In the genomic region with DNA sequence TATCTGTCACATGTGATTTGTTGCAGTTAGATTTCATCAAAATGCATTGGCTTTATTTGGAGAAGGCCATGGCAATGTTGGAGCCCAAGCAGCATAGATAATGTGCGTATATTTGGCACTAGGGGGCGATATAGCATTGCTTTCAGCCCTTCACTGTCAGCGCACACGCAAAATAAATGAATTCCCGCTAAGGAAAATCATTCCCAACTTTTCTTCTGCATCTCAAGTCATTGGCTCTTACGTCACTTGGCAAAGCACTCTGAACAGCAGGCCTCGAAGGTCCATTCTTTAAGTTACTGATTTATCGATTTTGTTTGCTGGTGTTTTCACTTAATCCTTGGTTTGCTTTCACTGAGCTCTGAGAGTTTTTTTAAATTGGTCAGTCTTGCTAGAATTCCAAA, we compare ENCODE assay signal across 1 cellular context.
TF ChIP-seq lines count a peak whose summit lies in the region.

No MANE protein-coding gene starts in this region.

TF ChIP-seq in HepG2, 621 proteins besides CTCF, POLR2A, EP300 and RAD21 (continued from another document):
- TF ChIP-seq, protein P1, sequence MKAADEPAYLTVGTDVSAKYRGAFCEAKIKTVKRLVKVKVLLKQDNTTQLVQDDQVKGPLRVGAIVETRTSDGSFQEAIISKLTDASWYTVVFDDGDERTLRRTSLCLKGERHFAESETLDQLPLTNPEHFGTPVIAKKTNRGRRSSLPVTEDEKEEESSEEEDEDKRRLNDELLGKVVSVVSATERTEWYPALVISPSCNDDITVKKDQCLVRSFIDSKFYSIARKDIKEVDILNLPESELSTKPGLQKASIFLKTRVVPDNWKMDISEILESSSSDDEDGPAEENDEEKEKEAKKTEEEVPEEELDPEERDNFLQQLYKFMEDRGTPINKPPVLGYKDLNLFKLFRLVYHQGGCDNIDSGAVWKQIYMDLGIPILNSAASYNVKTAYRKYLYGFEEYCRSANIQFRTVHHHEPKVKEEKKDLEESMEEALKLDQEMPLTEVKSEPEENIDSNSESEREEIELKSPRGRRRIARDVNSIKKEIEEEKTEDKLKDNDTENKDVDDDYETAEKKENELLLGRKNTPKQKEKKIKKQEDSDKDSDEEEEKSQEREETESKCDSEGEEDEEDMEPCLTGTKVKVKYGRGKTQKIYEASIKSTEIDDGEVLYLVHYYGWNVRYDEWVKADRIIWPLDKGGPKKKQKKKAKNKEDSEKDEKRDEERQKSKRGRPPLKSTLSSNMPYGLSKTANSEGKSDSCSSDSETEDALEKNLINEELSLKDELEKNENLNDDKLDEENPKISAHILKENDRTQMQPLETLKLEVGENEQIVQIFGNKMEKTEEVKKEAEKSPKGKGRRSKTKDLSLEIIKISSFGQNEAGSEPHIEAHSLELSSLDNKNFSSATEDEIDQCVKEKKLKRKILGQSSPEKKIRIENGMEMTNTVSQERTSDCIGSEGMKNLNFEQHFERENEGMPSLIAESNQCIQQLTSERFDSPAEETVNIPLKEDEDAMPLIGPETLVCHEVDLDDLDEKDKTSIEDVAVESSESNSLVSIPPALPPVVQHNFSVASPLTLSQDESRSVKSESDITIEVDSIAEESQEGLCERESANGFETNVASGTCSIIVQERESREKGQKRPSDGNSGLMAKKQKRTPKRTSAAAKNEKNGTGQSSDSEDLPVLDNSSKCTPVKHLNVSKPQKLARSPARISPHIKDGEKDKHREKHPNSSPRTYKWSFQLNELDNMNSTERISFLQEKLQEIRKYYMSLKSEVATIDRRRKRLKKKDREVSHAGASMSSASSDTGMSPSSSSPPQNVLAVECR (CRISPR knock-in tag; IDR thresholded peaks at IDR 0.05; ENCODE audit: borderline replicate concordance), result no peak
- TF ChIP-seq ETV6 (CRISPR knock-in tag; conservative IDR thresholded peaks at IDR 0.05) (no peak), ZNF430 (CRISPR knock-in tag; IDR thresholded peaks at IDR 0.05) (no peak), ZNF777 (CRISPR knock-in tag; IDR thresholded peaks at IDR 0.05) (no peak), GABPA (IDR thresholded peaks at IDR 0.05; ENCODE audit: low read depth, low read length) (no peak), GABPA (CRISPR knock-in tag; IDR thresholded peaks at IDR 0.05; ENCODE audit: low read depth) (no peak), HNF4A (CRISPR knock-in tag; IDR thresholded peaks at IDR 0.05) (no peak), ZNF550 (CRISPR knock-in tag; IDR thresholded peaks at IDR 0.05; ENCODE audit: borderline replicate concordance) (no peak), CBX2 (IDR thresholded peaks at IDR 0.05; ENCODE audit: low read depth, low read length) (0 out of 2 replicates have a peak, but pooled peaks have one; percentile 65), CBX2 (CRISPR knock-in tag; IDR thresholded peaks at IDR 0.05; ENCODE audit: low read depth) (no peak), KDM5A (IDR thresholded peaks at IDR 0.05; ENCODE audit: borderline replicate concordance, low read length) (no peak), NFKB2 (CRISPR knock-in tag; IDR thresholded peaks at IDR 0.05; ENCODE audit: borderline replicate concordance) (no peak), STAG1 (CRISPR knock-in tag; IDR thresholded peaks at IDR 0.05) (peak; percentile 95), NBN (conservative IDR thresholded peaks at IDR 0.05) (no peak), NFATC3 (CRISPR knock-in tag; IDR thresholded peaks at IDR 0.05) (no peak), KMT2A (CRISPR knock-in tag; IDR thresholded peaks at IDR 0.05) (no peak)
- TF ChIP-seq, protein P2, sequence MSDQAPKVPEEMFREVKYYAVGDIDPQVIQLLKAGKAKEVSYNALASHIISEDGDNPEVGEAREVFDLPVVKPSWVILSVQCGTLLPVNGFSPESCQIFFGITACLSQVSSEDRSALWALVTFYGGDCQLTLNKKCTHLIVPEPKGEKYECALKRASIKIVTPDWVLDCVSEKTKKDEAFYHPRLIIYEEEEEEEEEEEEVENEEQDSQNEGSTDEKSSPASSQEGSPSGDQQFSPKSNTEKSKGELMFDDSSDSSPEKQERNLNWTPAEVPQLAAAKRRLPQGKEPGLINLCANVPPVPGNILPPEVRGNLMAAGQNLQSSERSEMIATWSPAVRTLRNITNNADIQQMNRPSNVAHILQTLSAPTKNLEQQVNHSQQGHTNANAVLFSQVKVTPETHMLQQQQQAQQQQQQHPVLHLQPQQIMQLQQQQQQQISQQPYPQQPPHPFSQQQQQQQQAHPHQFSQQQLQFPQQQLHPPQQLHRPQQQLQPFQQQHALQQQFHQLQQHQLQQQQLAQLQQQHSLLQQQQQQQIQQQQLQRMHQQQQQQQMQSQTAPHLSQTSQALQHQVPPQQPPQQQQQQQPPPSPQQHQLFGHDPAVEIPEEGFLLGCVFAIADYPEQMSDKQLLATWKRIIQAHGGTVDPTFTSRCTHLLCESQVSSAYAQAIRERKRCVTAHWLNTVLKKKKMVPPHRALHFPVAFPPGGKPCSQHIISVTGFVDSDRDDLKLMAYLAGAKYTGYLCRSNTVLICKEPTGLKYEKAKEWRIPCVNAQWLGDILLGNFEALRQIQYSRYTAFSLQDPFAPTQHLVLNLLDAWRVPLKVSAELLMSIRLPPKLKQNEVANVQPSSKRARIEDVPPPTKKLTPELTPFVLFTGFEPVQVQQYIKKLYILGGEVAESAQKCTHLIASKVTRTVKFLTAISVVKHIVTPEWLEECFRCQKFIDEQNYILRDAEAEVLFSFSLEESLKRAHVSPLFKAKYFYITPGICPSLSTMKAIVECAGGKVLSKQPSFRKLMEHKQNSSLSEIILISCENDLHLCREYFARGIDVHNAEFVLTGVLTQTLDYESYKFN (CRISPR knock-in tag; conservative IDR thresholded peaks at IDR 0.05), result no peak
- TF ChIP-seq, protein P3, sequence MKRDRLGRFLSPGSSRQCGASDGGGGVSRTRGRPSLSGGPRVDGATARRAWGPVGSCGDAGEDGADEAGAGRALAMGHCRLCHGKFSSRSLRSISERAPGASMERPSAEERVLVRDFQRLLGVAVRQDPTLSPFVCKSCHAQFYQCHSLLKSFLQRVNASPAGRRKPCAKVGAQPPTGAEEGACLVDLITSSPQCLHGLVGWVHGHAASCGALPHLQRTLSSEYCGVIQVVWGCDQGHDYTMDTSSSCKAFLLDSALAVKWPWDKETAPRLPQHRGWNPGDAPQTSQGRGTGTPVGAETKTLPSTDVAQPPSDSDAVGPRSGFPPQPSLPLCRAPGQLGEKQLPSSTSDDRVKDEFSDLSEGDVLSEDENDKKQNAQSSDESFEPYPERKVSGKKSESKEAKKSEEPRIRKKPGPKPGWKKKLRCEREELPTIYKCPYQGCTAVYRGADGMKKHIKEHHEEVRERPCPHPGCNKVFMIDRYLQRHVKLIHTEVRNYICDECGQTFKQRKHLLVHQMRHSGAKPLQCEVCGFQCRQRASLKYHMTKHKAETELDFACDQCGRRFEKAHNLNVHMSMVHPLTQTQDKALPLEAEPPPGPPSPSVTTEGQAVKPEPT (CRISPR knock-in tag; IDR thresholded peaks at IDR 0.05; ENCODE audit: low read depth), result no peak
- TF ChIP-seq, protein P4, sequence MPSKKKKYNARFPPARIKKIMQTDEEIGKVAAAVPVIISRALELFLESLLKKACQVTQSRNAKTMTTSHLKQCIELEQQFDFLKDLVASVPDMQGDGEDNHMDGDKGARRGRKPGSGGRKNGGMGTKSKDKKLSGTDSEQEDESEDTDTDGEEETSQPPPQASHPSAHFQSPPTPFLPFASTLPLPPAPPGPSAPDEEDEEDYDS (CRISPR knock-in tag; IDR thresholded peaks at IDR 0.05), result no peak
- TF ChIP-seq, protein P5, sequence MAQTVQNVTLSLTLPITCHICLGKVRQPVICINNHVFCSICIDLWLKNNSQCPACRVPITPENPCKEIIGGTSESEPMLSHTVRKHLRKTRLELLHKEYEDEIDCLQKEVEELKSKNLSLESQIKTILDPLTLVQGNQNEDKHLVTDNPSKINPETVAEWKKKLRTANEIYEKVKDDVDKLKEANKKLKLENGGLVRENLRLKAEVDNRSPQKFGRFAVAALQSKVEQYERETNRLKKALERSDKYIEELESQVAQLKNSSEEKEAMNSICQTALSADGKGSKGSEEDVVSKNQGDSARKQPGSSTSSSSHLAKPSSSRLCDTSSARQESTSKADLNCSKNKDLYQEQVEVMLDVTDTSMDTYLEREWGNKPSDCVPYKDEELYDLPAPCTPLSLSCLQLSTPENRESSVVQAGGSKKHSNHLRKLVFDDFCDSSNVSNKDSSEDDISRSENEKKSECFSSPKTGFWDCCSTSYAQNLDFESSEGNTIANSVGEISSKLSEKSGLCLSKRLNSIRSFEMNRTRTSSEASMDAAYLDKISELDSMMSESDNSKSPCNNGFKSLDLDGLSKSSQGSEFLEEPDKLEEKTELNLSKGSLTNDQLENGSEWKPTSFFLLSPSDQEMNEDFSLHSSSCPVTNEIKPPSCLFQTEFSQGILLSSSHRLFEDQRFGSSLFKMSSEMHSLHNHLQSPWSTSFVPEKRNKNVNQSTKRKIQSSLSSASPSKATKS (CRISPR knock-in tag; IDR thresholded peaks at IDR 0.05), result no peak
- TF ChIP-seq, protein P6, sequence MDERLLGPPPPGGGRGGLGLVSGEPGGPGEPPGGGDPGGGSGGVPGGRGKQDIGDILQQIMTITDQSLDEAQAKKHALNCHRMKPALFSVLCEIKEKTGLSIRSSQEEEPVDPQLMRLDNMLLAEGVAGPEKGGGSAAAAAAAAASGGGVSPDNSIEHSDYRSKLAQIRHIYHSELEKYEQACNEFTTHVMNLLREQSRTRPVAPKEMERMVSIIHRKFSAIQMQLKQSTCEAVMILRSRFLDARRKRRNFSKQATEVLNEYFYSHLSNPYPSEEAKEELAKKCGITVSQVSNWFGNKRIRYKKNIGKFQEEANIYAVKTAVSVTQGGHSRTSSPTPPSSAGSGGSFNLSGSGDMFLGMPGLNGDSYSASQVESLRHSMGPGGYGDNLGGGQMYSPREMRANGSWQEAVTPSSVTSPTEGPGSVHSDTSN (CRISPR knock-in tag; IDR thresholded peaks at IDR 0.05), result no peak
